Comparison of ENCODE assay signal across 22 cellular contexts in the genomic region with DNA sequence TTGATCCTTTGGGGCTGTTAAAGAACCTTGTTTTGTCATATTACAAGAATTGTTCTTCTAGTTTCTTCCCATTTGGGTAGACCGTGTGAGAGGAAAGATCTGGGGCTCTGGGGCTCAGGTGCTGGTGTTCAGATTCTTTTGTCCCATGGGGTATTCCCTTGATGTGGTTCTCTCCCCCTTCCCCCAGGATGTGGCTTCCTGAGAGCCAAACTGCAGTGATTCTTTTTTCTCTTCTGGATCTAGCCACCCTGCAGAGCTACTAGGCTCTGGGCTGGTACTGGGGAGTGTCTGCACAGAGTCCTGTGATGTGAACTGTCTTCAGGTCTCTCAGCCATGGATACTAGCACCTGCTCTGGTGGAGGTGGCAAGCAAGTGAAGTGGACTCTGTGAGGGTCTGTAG.
"Had no signal": no experiment of that assay in that cellular context is flagged by ENCODE, and none has a peak within 500 bp of the region (broad histone marks: within the 10 kb centered on the region; RNA-seq: fewer than 3 reads in every experiment).

No MANE protein-coding gene starts in this region.

- H3K79me2 ChIP-seq: hepatocyte had no signal

- H3K4me1 ChIP-seq: body of pancreas, left ventricle myocardium inferior, pancreas, tibial nerve, uterus had no signal

- H3K9me3 ChIP-seq: body of pancreas, pancreas, uterus had no signal

- H3K4me2 ChIP-seq: hepatocyte had no signal

- DNase-seq: activated CD4-positive, alpha-beta T cell treated with anti-CD3 and anti-CD28 coated beads, Interleukin-2, amount 10 ng/mL, durations not matched to agents 7 days and 5 days; activated CD4-positive, CD25-positive, alpha-beta regulatory T cell treated with anti-CD3 and anti-CD28 coated beads, Interleukin-2, amount 50 U/mL, for 72 hours; activated CD8-positive, alpha-beta memory T cell treated with anti-CD3 and anti-CD28 coated beads, Interleukin-2, amount 10 ng/mL, durations not matched to agents 7 days and 5 days; activated CD8-positive, alpha-beta T cell treated with anti-CD3 and anti-CD28 coated beads for 36 hours; activated effector memory CD4-positive, alpha-beta T cell treated with anti-CD3 and anti-CD28 coated beads, Interleukin-2, amount 50 U/mL, for 16 hours; activated naive CD4-positive, alpha-beta T cell treated with anti-CD3 and anti-CD28 coated beads, Interleukin-2, amount 50 U/mL, for 16 hours; activated naive CD8-positive, alpha-beta T cell treated with anti-CD3 and anti-CD28 coated beads, Interleukin-2, amount 50 U/mL, for 24 hours; activated T-cell treated with anti-CD3 and anti-CD28 coated beads for 4 hours; body of pancreas; erythroblast; glutamatergic neuron; immature natural killer cell; left ventricle myocardium inferior; natural killer cell; right cardiac atrium; stimulated activated CD4-positive, alpha-beta T cell treated with anti-CD3 and anti-CD28 coated beads, Interleukin-1b, Interleukin-23, amount 100 ng/mL, for 48 hours; substantia nigra; uterus had no signal

- H3K27ac ChIP-seq: body of pancreas, hepatocyte, left ventricle myocardium inferior, pancreas, tibial nerve, uterus, VCaP had no signal

- H3K4me3 ChIP-seq: body of pancreas, hepatocyte, left ventricle myocardium inferior, pancreas, tibial nerve, uterus had no signal

- ATAC-seq: activated CD8-positive, alpha-beta memory T cell treated with anti-CD3 and anti-CD28 coated beads, Interleukin-2, amount 10 ng/mL, durations not matched to agents 7 days and 5 days; activated CD8-positive, alpha-beta T cell treated with anti-CD3 and anti-CD28 coated beads for 36 hours; activated naive CD8-positive, alpha-beta T cell treated with anti-CD3 and anti-CD28 coated beads, Interleukin-2, amount 50 U/mL, for 24 hours; natural killer cell; pancreas; right cardiac atrium had no signal

- H3K27me3 ChIP-seq: body of pancreas, hepatocyte, pancreas, tibial nerve, uterus had no signal

- H2AFZ ChIP-seq: hepatocyte had no signal

- H3K36me3 ChIP-seq: left ventricle myocardium inferior, pancreas, tibial nerve, uterus had no signal
